1 cellular context compared by ENCODE assay signal in genomic region chr6:43181942-43182860, GRCh38.
TF ChIP-seq lines count a peak whose summit lies in the region.

Gene CUL9, plus strand, starts transcription at chr6:43182196. Its CDS starts 2,115 bp downstream, at chr6:43184311.

TF ChIP-seq in HepG2, 621 proteins besides CTCF, POLR2A, EP300 and RAD21 (continued from another document and continues in another):
- TF ChIP-seq ZGPAT (CRISPR knock-in tag; IDR thresholded peaks at IDR 0.05) (peak; percentile 96), ZNF615 (CRISPR knock-in tag; IDR thresholded peaks at IDR 0.05; ENCODE audit: borderline replicate concordance) (no peak), TRIM22 (IDR thresholded peaks at IDR 0.05) (no peak), MLX (CRISPR knock-in tag; IDR thresholded peaks at IDR 0.05) (peak; percentile 78), ATF7-NPFF (CRISPR knock-in tag; IDR thresholded peaks at IDR 0.05; ENCODE audit: low read depth) (peak; percentile 87), PREB (CRISPR knock-in tag; IDR thresholded peaks at IDR 0.05) (no peak), RFXAP (CRISPR knock-in tag; IDR thresholded peaks at IDR 0.05; ENCODE audit: borderline replicate concordance) (peak; percentile 83; the same call in 1 of the 2 replicates), PAXIP1 (CRISPR knock-in tag; conservative IDR thresholded peaks at IDR 0.05) (0 out of 2 replicates have a peak, but pooled peaks have one; percentile 51), ZNF614 (CRISPR knock-in tag; IDR thresholded peaks at IDR 0.05; ENCODE audit: borderline replicate concordance) (peak; percentile 92; the same call in 1 of the 2 replicates), TP53 (CRISPR knock-in tag; conservative IDR thresholded peaks at IDR 0.05) (no peak), AGO1 (IDR thresholded peaks at IDR 0.05; ENCODE audit: low read depth, low read length, poor library complexity, severe bottlenecking) (peak; percentile 92), ZNF562 (CRISPR knock-in tag; IDR thresholded peaks at IDR 0.05; ENCODE audit: borderline replicate concordance) (no peak), ZFP37 (CRISPR knock-in tag; IDR thresholded peaks at IDR 0.05; ENCODE audit: borderline replicate concordance) (peak; percentile 83; the same call in 1 of the 2 replicates), ZNF468 (CRISPR knock-in tag; IDR thresholded peaks at IDR 0.05) (peak; percentile 46; the same call in 1 of the 2 replicates), ARID5B (CRISPR knock-in tag; IDR thresholded peaks at IDR 0.05) (peak; percentile 79), RBM22 (optimal IDR thresholded peaks at IDR 0.05; ENCODE audit: low read length) (no peak), ZNF205 (CRISPR knock-in tag; IDR thresholded peaks at IDR 0.05) (peak; percentile 95), SOX5 (CRISPR knock-in tag; IDR thresholded peaks at IDR 0.05; ENCODE audit: borderline replicate concordance) (peak; percentile 73), ZBTB34 (CRISPR knock-in tag; IDR thresholded peaks at IDR 0.05) (peak; percentile 38; the same call in 1 of the 2 replicates), ZNF777 (CRISPR knock-in tag; IDR thresholded peaks at IDR 0.05) (no peak), ZNF253 (CRISPR knock-in tag; IDR thresholded peaks at IDR 0.05; ENCODE audit: borderline replicate concordance) (no peak), RBM39 (IDR thresholded peaks at IDR 0.05; ENCODE audit: low read depth, low read length, poor library complexity, severe bottlenecking) (peak; percentile 86), YEATS2 (CRISPR knock-in tag; IDR thresholded peaks at IDR 0.05; ENCODE audit: borderline replicate concordance) (peak; percentile 98), HIVEP1 (CRISPR knock-in tag; IDR thresholded peaks at IDR 0.05) (peak; percentile 83; the same call in 1 of the 2 replicates), FOXA1 (IDR thresholded peaks at IDR 0.05) (no peak), FOXA1 (CRISPR knock-in tag; IDR thresholded peaks at IDR 0.05) (peak; percentile 54; the same call in 1 of the 2 replicates), ZNF512B (CRISPR knock-in tag; IDR thresholded peaks at IDR 0.05; ENCODE audit: borderline replicate concordance) (0 out of 2 replicates have a peak, but pooled peaks have one; percentile 35), HMG20A (CRISPR knock-in tag; IDR thresholded peaks at IDR 0.05; ENCODE audit: borderline replicate concordance) (peak; percentile 27; the same call in 1 of the 2 replicates), FLYWCH1 (CRISPR knock-in tag; IDR thresholded peaks at IDR 0.05) (no peak), TGIF2 (CRISPR knock-in tag; IDR thresholded peaks at IDR 0.05) (0 out of 2 replicates have a peak, but pooled peaks have one; percentile 45), SP5 (CRISPR knock-in tag; IDR thresholded peaks at IDR 0.05; ENCODE audit: borderline replicate concordance, low read depth) (peak; percentile 91), ZNF335 (CRISPR knock-in tag; IDR thresholded peaks at IDR 0.05) (peak; percentile 82), ZBTB7A (CRISPR knock-in tag; IDR thresholded peaks at IDR 0.05) (peak; percentile 84; the same call in 1 of the 2 replicates), IRF1 (CRISPR knock-in tag; IDR thresholded peaks at IDR 0.05; ENCODE audit: low read depth) (no peak), NFYB (CRISPR knock-in tag; IDR thresholded peaks at IDR 0.05) (0 out of 2 replicates have a peak, but pooled peaks have one; percentile 26), LRRFIP1 (CRISPR knock-in tag; conservative IDR thresholded peaks at IDR 0.05) (no peak), ZNF30 (CRISPR knock-in tag; IDR thresholded peaks at IDR 0.05) (no peak), ZNF672 (CRISPR knock-in tag; IDR thresholded peaks at IDR 0.05) (no peak), ZNF124 (CRISPR knock-in tag; IDR thresholded peaks at IDR 0.05) (peak; percentile 92), NCOA5 (CRISPR knock-in tag; IDR thresholded peaks at IDR 0.05) (no peak), ZNF543 (CRISPR knock-in tag; IDR thresholded peaks at IDR 0.05) (0 out of 2 replicates have a peak, but pooled peaks have one; percentile 76)
